In genomic region chr10:84537447-84537931, GRCh38 we compare ENCODE assay signal across 8 cellular contexts.
DNase-seq lines count a peak whose midpoint lies in the region; ATAC-seq and TF ChIP-seq lines count a peak whose summit lies in the region.

No MANE protein-coding gene starts in this region.

- DNase-seq in NCI-H2081 (lab: John Stamatoyannopoulos, UW) = peak; percentile 32 to 33
- no peak for DNase-seq in NCI-H2081 treated with DMSO at 0.1 percent for 48 hours (lab: John Stamatoyannopoulos, UW)
- peak; percentile 78 for DNase-seq in GM20000 (ENCODE audit: low spot score)
- DNase-seq in NCI-H69 (lab: John Stamatoyannopoulos, UW) = peak; percentile 65
- DNase-seq in activated T-cell treated with anti-CD3 and anti-CD28 coated beads, Interleukin-2, amount 50 U/mL, for 72 hours = peak; percentile 31 to 53
- DNase-seq in germinal center (ENCODE audit: low spot score) = peak; percentile 71
- peak; percentile 67 for DNase-seq in pons (ENCODE audit: low spot score)

- peak overlapping the region in 1 of 2 donors; percentile 55 for H3K4me3 Mint-ChIP-seq in activated T-cell treated with anti-CD3 and anti-CD28 coated beads, Interleukin-2, amount 50 U/mL, for 72 hours

- H3K27ac Mint-ChIP-seq in activated T-cell treated with anti-CD3 and anti-CD28 coated beads, Interleukin-2, amount 50 U/mL, for 72 hours = no peak overlapping the region

- peaks cover 28% of the 10 kb centered on the region for H3K27me3 Mint-ChIP-seq in activated T-cell treated with anti-CD3 and anti-CD28 coated beads, Interleukin-2, amount 50 U/mL, for 72 hours (ENCODE audit: low read depth)

- H3K9me3 Mint-ChIP-seq in activated T-cell treated with anti-CD3 and anti-CD28 coated beads, Interleukin-2, amount 50 U/mL, for 72 hours = no peaks in the 10 kb centered on the region

- H3K4me1 Mint-ChIP-seq in activated T-cell treated with anti-CD3 and anti-CD28 coated beads, Interleukin-2, amount 50 U/mL, for 72 hours (ENCODE audit: low read depth) = peaks cover 40% of the 10 kb centered on the region

- TF ChIP-seq CTCF in GM20000 (IDR thresholded peaks at IDR 0.05; ENCODE audit: extremely low read depth, missing control alignments) = peak; percentile 10

- ATAC-seq in HG03442 (IDR thresholded peaks at IDR 0.05; ENCODE audit: unreplicated experiment) = peak; percentile 74
- peak; percentile 66 to 77 for ATAC-seq in activated T-cell treated with anti-CD3 and anti-CD28 coated beads, Interleukin-2, amount 50 U/mL, for 72 hours (replicated peaks in 1 of 2)

- no peaks in the 10 kb centered on the region for H3K36me3 Mint-ChIP-seq in activated T-cell treated with anti-CD3 and anti-CD28 coated beads, Interleukin-2, amount 50 U/mL, for 72 hours (ENCODE audit: insufficient read depth in 2 of 2)
